Comparison of ENCODE assay signal across 22 cellular contexts in the genomic region with DNA sequence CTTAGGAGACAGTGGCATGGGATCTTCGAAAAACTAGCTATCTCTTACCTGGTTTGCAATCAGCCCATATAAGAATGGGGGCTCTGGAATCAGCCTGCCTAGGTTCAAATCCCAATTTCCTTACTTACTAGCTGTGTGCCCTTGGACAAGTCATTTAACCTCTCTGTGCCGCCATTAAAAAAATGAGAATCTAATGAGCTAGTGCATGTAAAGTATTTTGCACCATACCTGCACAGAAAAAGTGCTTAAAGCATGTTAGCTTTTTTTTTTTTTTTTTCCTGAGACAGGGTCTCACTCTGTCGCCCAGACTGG.
"Had no signal": no experiment of that assay in that cellular context is flagged by ENCODE, and none has a peak within 500 bp of the region (broad histone marks: within the 10 kb centered on the region; RNA-seq: fewer than 3 reads in every experiment).

No MANE protein-coding gene starts in this region.

- DNase-seq: activated B cell treated with CpG ODN at 0.5 μM for 24 hours, activated gamma-delta T cell, cerebellar nuclear complex, MV-4-11, NCI-H1092 treated with DMSO at 0.1 percent for 48 hours, NCI-H1417 treated with DMSO at 0.1 percent for 48 hours, NCI-H1694, NCI-H2029, NCI-H2107, NCI-H345, NCI-H510A, NCI-H526 treated with DMSO at 0.1 percent for 48 hours, SHP77, SW 1271 had no signal

- H3K27me3 ChIP-seq: brain microvascular endothelial cell, colonic mucosa, MG63, SJSA1 had no signal

- H3K27ac Mint-ChIP-seq: activated B cell treated with CpG ODN at 0.5 μM for 24 hours; activated CD4-positive, alpha-beta T cell treated with anti-CD3 and anti-CD28 coated beads, Interleukin-2, amount 10 ng/mL, durations not matched to agents 24 days and 14 days; activated naive CD4-positive, alpha-beta T cell treated with anti-CD3 and anti-CD28 coated beads for 36 hours; activated naive CD8-positive, alpha-beta T cell; activated T-helper 17 cell treated with anti-CD3 and anti-CD28 coated beads, Interleukin-2, amount 50 U/mL, for 72 hours had no signal

- H3K4me3 Mint-ChIP-seq: activated B cell treated with CpG ODN at 0.5 μM for 24 hours; activated CD4-positive, alpha-beta T cell treated with anti-CD3 and anti-CD28 coated beads, Interleukin-2, amount 10 ng/mL, durations not matched to agents 24 days and 14 days; activated naive CD4-positive, alpha-beta T cell treated with anti-CD3 and anti-CD28 coated beads for 36 hours; activated naive CD8-positive, alpha-beta T cell; activated T-helper 17 cell treated with anti-CD3 and anti-CD28 coated beads, Interleukin-2, amount 50 U/mL, for 72 hours had no signal

- H3K27me3 Mint-ChIP-seq: activated CD4-positive, alpha-beta T cell treated with anti-CD3 and anti-CD28 coated beads, Interleukin-2, amount 10 ng/mL, durations not matched to agents 24 days and 14 days; activated naive CD8-positive, alpha-beta T cell; activated T-helper 17 cell treated with anti-CD3 and anti-CD28 coated beads, Interleukin-2, amount 50 U/mL, for 72 hours had no signal

- H3K4me1 Mint-ChIP-seq: activated B cell treated with CpG ODN at 0.5 μM for 24 hours; activated T-helper 17 cell treated with anti-CD3 and anti-CD28 coated beads, Interleukin-2, amount 50 U/mL, for 72 hours had no signal

- H3K36me3 Mint-ChIP-seq: activated naive CD8-positive, alpha-beta T cell had no signal

- H3K9me3 ChIP-seq: colonic mucosa, MG63, SJSA1 had no signal

- H3K27ac ChIP-seq: brain microvascular endothelial cell, colonic mucosa, SJSA1 had no signal

- H3K4me3 ChIP-seq: colonic mucosa, MG63, SJSA1 had no signal

- H3K9me3 Mint-ChIP-seq: activated B cell treated with CpG ODN at 0.5 μM for 24 hours; activated CD4-positive, alpha-beta T cell treated with anti-CD3 and anti-CD28 coated beads, Interleukin-2, amount 10 ng/mL, durations not matched to agents 24 days and 14 days; activated naive CD4-positive, alpha-beta T cell treated with anti-CD3 and anti-CD28 coated beads for 36 hours; activated T-helper 17 cell treated with anti-CD3 and anti-CD28 coated beads, Interleukin-2, amount 50 U/mL, for 72 hours had no signal

- H3K36me3 ChIP-seq: brain microvascular endothelial cell, colonic mucosa, MG63, SJSA1 had no signal

- H3K4me1 ChIP-seq: colonic mucosa had no signal
